ENCODE assay signal across 8 cellular contexts in the genomic region with DNA sequence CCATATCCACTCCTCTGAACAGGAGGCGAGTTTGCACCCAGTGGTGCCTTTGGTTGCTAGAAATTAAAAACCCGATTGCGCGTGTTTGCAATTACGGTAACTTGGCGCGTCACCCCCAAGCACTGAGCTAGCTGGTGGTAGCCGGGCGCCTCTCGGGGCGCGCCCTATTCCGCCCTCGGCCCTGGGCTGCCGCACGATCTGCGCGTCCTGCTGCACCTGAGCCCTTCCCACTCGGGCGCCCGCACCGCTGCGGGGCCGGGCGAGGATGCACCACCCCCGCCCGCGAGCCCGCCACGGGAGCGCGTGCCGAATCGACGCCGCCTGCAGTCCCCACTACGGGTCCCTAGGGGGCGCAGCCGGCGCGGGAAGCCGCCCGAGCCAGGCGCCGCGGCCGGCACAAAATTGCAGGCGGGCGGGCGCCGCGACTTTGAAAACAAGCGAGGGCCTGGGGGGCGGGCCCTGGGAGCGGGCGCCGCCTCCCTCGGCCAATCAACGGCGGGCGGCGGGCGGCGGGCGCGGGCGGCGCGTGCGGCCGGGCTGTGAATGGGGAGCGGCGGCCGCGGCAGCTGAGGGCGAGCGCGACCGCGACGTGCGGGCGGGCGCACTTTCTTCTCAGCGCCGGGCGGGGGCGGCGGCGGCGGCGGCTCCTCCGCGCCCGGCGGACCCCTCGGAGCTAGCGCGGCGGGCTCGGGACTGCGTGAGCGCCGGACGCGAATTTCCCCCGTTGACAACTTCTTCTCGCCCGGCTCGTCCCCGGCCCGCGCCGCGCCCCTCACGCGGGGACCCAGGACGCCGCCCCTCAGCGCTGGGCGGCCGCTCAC. TPM values are rescaled to one million over a fixed set of nuclear protein-coding genes. Genes with fewer than 3 reads are reported as not detected.
DNase-seq lines count a peak whose midpoint lies in the region; ATAC-seq and TF ChIP-seq lines count a peak whose summit lies in the region.

Gene SDK1 (plus strand): TSS at position 602 of the 821 bp plus-strand sequence. CDS start 335 bp downstream, outside the sequence.

- H3K4me3 Mint-ChIP-seq in activated T-helper 17 cell treated with anti-CD3 and anti-CD28 coated beads, Interleukin-2, amount 50 U/mL, for 72 hours: peak within 1 kb of the TSS; percentile 66
- peak within 1 kb of the TSS; percentile 87 for H3K4me3 Mint-ChIP-seq in nephron progenitor cell

- no peaks in the 10 kb centered on the region for H3K9me3 ChIP-seq in HUES48 (ENCODE audit: control insufficient read depth, insufficient read depth, low read length)
- no peaks in the 10 kb centered on the region for H3K9me3 ChIP-seq in PC-3 (ENCODE audit: low read length)

- peak; percentile 87 for DNase-seq in COR-L47 (lab: John Stamatoyannopoulos, UW)
- DNase-seq in PC-3: peak; percentile 83
- DNase-seq in fibroblast of pulmonary artery (ENCODE audit: low read depth): peak; percentile 91
- peak; percentile 96 for DNase-seq in nephron progenitor cell
- peak; percentile 88 for DNase-seq in stimulated activated naive CD4-positive, alpha-beta T cell treated with Interleukin-2 at 50 U/mL for 16 hours (lab: John Stamatoyannopoulos, UW)

- BruUV-seq in PC-3 (replicated peaks; lab: Mats Ljungman, UMichigan): no TSS peak

- H3K4me3 ChIP-seq in HUES48 (ENCODE audit: low read depth, low read length) (peak within 1 kb of the TSS; percentile 72), PC-3 (ENCODE audit: low read length) (peak within 1 kb of the TSS; percentile 67), fibroblast of pulmonary artery (replicated peaks; ENCODE audit: low read depth, low read length) (peak within 1 kb of the TSS; percentile 49)

- H3K4me1 ChIP-seq in HUES48 (ENCODE audit: control insufficient read depth, insufficient read depth, low read length): peaks cover 9% of the 10 kb centered on the region; the same call in 1 of the 2 replicates
- no peaks in the 10 kb centered on the region; the same call in 1 of the 2 replicates for H3K4me1 ChIP-seq in PC-3 (ENCODE audit: insufficient read depth, low read length)

- H3K9me3 Mint-ChIP-seq in activated T-helper 17 cell treated with anti-CD3 and anti-CD28 coated beads, Interleukin-2, amount 50 U/mL, for 72 hours: no peaks in the 10 kb centered on the region
- H3K9me3 Mint-ChIP-seq in nephron progenitor cell: no peaks in the 10 kb centered on the region

- no peaks in the 10 kb centered on the region for H3K36me3 Mint-ChIP-seq in activated T-helper 17 cell treated with anti-CD3 and anti-CD28 coated beads, Interleukin-2, amount 50 U/mL, for 72 hours (ENCODE audit: low read depth)
- H3K36me3 Mint-ChIP-seq in nephron progenitor cell (ENCODE audit: low read depth): no peaks in the 10 kb centered on the region

- TF ChIP-seq CTCF in PC-3 (conservative IDR thresholded peaks at IDR 0.05; ENCODE audit: low read depth, low read length): peak; percentile 66
- peak; percentile 31 for TF ChIP-seq CTCF in fibroblast of pulmonary artery (IDR thresholded peaks at IDR 0.05; ENCODE audit: low read length, missing control alignments)
- TF ChIP-seq CTCF in nephron progenitor cell (IDR thresholded peaks at IDR 0.05): peak; percentile 63

- POLR2A ChIA-PET in PC-3 (lab: Charles Lee; ENCODE audit: unreplicated experiment): no interaction called here

- H3K27ac ChIP-seq in HUES48 (ENCODE audit: low read depth, low read length): no peak within 1 kb of the TSS
- H3K27ac ChIP-seq in PC-3 (ENCODE audit: low read length): no peak within 1 kb of the TSS

- no peaks in the 10 kb centered on the region for H4K20me1 ChIP-seq in PC-3 (ENCODE audit: low read length)

- intact Hi-C loops in PC-3 (cut with micrococcal nuclease): loop anchor here (5.0 to 10.0 kb wide), 2 partner anchors 136 to 436 kb away; no protein-coding TSS in a partner anchor

- H3K9me2 ChIP-seq in PC-3 (replicated peaks; ENCODE audit: low read length): no peaks in the 10 kb centered on the region

- peaks cover 18% of the 10 kb centered on the region for H3K27me3 ChIP-seq in HUES48 (ENCODE audit: control insufficient read depth, insufficient read depth, low read length)
- peaks cover 26% of the 10 kb centered on the region for H3K27me3 ChIP-seq in PC-3 (ENCODE audit: low read length)

- H2AFZ ChIP-seq in PC-3 (ENCODE audit: low read length): peak within 1 kb of the TSS; percentile 83

- H3K36me3 ChIP-seq in HUES48 (ENCODE audit: control insufficient read depth, insufficient read depth, low read length): no peaks in the 10 kb centered on the region
- H3K36me3 ChIP-seq in PC-3 (ENCODE audit: low read depth, low read length): no peaks in the 10 kb centered on the region

- no peaks in the 10 kb centered on the region for H3K79me2 ChIP-seq in PC-3 (ENCODE audit: low read length)

- H3K4me1 Mint-ChIP-seq in activated T-helper 17 cell treated with anti-CD3 and anti-CD28 coated beads, Interleukin-2, amount 50 U/mL, for 72 hours: no peaks in the 10 kb centered on the region
- peaks cover 36% of the 10 kb centered on the region for H3K4me1 Mint-ChIP-seq in nephron progenitor cell

- ATAC-seq in GM21423 (IDR thresholded peaks at IDR 0.05; ENCODE audit: unreplicated experiment) (peak; percentile 91), PC-3 (peak; percentile 90)
- ATAC-seq in activated T-helper 17 cell treated with anti-CD3 and anti-CD28 coated beads, Interleukin-2, amount 50 U/mL, for 72 hours (replicated peaks): peak; percentile 93

- H3K9ac ChIP-seq in HUES48 (ENCODE audit: low read depth, low read length) (no peak within 1 kb of the TSS), PC-3 (ENCODE audit: low read length) (no peak within 1 kb of the TSS)

- no peak within 1 kb of the TSS for H3K27ac Mint-ChIP-seq in activated T-helper 17 cell treated with anti-CD3 and anti-CD28 coated beads, Interleukin-2, amount 50 U/mL, for 72 hours
- H3K27ac Mint-ChIP-seq in nephron progenitor cell: no peak within 1 kb of the TSS

- CTCF ChIA-PET in PC-3 (lab: Charles Lee): interaction anchor here (0.7 to 1.5 kb wide), 3 partner anchors 99 to 664 kb away, joined by 4 to 12 read pairs (median 5); no protein-coding TSS in a partner anchor

- H3K4me2 ChIP-seq in PC-3 (ENCODE audit: low read length): peak within 1 kb of the TSS; percentile 87

- H3K27me3 Mint-ChIP-seq in activated T-helper 17 cell treated with anti-CD3 and anti-CD28 coated beads, Interleukin-2, amount 50 U/mL, for 72 hours: peaks cover 37% of the 10 kb centered on the region
- peaks cover 33% of the 10 kb centered on the region for H3K27me3 Mint-ChIP-seq in nephron progenitor cell (ENCODE audit: low read depth, poor library complexity)

- no peaks in the 10 kb centered on the region for H3F3A ChIP-seq in PC-3 (ENCODE audit: low read length, unreplicated experiment)

RNA-seq across cellular contexts. Expression of gene SDK1, which starts in this region (rescaled TPM):
- 2.8 and 4.8 TPM in 2 replicates for total RNA-seq in PC-3 (2014; rRNA removed)
- 1 to 10 TPM in 1 of 2 donors, under 1 TPM in 1; 0.06 to 1.1 TPM for total RNA-seq in activated T-helper 17 cell treated with anti-CD3 and anti-CD28 coated beads, Interleukin-2, amount 50 U/mL, for 72 hours
